ENCODE assay signal across 29 cellular contexts in genomic region chr14:30165255-30165654, GRCh38.
"Had no signal": no experiment of that assay in that cellular context is flagged by ENCODE, and none has a peak within 500 bp of the region (broad histone marks: within the 10 kb centered on the region; RNA-seq: fewer than 3 reads in every experiment).

No MANE protein-coding gene starts in this region.

- H3K27ac ChIP-seq: hepatocyte, left ventricle myocardium inferior, neural progenitor cell, neutrophil, pancreas, prostate gland, skin epidermis, suprapubic skin, thoracic aorta, tibial artery, upper lobe of right lung had no signal

- DNase-seq: islet precursor cell; left ventricle myocardium inferior; mesendoderm; naive B cell; natural killer cell; nephron progenitor cell; occipital lobe; pancreas; posterior cingulate gyrus; retina; right cardiac atrium; stimulated activated CD4-positive, alpha-beta T cell treated with anti-CD3 and anti-CD28 coated beads, Interleukin-12 subunit alpha, Interleukin-12 subunit beta, amount 100 ng/mL, for 4 hours; stimulated activated CD4-positive, alpha-beta T cell treated with anti-CD3 and anti-CD28 coated beads, Interleukin-15, amount 100 ng/mL, for 24 hours; stimulated activated CD4-positive, alpha-beta T cell treated with anti-CD3 and anti-CD28 coated beads, Interleukin-2, amount 100 ng/mL, for 24 hours; stimulated activated CD4-positive, alpha-beta T cell treated with anti-CD3 and anti-CD28 coated beads, Interleukin-4, amount 100 ng/mL, for 24 hours; stimulated activated naive CD4-positive, alpha-beta T cell; tibial artery; trophoblast cell; upper lobe of right lung had no signal

- H3K36me3 ChIP-seq: left ventricle myocardium inferior, neural progenitor cell, neutrophil, pancreas, prostate gland, suprapubic skin, thoracic aorta, tibial artery, upper lobe of right lung had no signal

- ATAC-seq: natural killer cell; pancreas; right cardiac atrium; sciatic nerve; stimulated activated effector memory CD8-positive, alpha-beta T cell treated with anti-CD3 and anti-CD28 coated beads, Interleukin-12 subunit alpha, Interleukin-12 subunit beta, amount 100 ng/mL, for 72 hours; upper lobe of right lung had no signal

- H2AFZ ChIP-seq: hepatocyte, neural progenitor cell had no signal

- H3K79me2 ChIP-seq: hepatocyte had no signal

- H3K4me2 ChIP-seq: hepatocyte, neural progenitor cell had no signal

- H3K27me3 ChIP-seq: hepatocyte, neural progenitor cell, neutrophil, pancreas, suprapubic skin, tibial artery, upper lobe of right lung had no signal

- H3K4me3 ChIP-seq: hepatocyte, left ventricle myocardium inferior, lung, neural progenitor cell, pancreas, prostate gland, skin epidermis, suprapubic skin, thoracic aorta, tibial artery, upper lobe of right lung had no signal

- H3K9me3 ChIP-seq: neutrophil, pancreas, prostate gland, suprapubic skin, thoracic aorta, upper lobe of right lung had no signal

- H3K4me1 ChIP-seq: left ventricle myocardium inferior, neural progenitor cell, pancreas, prostate gland, suprapubic skin, tibial artery, upper lobe of right lung had no signal

- H3K9ac ChIP-seq: neural progenitor cell had no signal
